8 cellular contexts compared by ENCODE assay signal in the genomic region with DNA sequence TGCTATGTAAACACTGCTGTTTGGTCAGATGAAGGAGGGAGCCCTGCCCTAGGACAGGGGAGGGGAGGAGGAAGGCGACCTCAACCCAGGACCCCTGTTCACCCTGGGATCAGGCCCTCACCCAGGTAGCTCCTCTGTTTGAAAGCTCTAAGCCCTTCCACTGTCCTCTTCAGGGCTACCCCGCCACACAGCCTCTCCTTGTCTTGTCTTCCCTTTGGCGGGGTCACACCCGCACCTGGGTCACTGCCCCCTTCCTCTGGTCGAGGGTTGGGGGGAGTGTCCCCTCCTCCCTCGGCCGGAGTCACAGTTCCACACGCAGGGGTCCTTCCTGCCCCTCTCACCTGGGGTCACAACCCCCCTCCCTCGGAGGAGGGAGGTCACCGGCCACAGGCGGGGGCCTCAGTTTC. TPM values are rescaled to one million over a fixed set of nuclear protein-coding genes. Genes with fewer than 3 reads are reported as not detected.
DNase-seq lines count a peak whose midpoint lies in the region; ATAC-seq and TF ChIP-seq lines count a peak whose summit lies in the region.

No MANE protein-coding gene starts in this region.

- no peaks in the 10 kb centered on the region for H3K27me3 ChIP-seq in WERI-Rb-1 (ENCODE audit: insufficient read depth, low read depth, severe bottlenecking)
- no peaks in the 10 kb centered on the region for H3K27me3 ChIP-seq in cardiac muscle cell

- H3K27ac ChIP-seq in WERI-Rb-1 (peak overlapping the region; percentile 91), cardiac muscle cell (peak overlapping the region; percentile 49), skin epidermis (peak overlapping the region; percentile 31 to 96 (median 89))

- peak overlapping the region; percentile 62 for H3K27ac Mint-ChIP-seq in activated naive CD4-positive, alpha-beta T cell treated with anti-CD3 and anti-CD28 coated beads, Interleukin-2, amount 10 ng/mL, durations not matched to agents 7 days and 5 days

- no peaks in the 10 kb centered on the region for H3K9me3 Mint-ChIP-seq in activated naive CD4-positive, alpha-beta T cell treated with anti-CD3 and anti-CD28 coated beads, Interleukin-2, amount 10 ng/mL, durations not matched to agents 7 days and 5 days

- TF ChIP-seq CTCF in WERI-Rb-1 (IDR thresholded peaks at IDR 0.05; ENCODE audit: low read depth, low read length) (no peak), cardiac muscle cell (IDR thresholded peaks at IDR 0.05; ENCODE audit: low read depth, low read length) (no peak)

- H3K36me3 Mint-ChIP-seq in activated naive CD4-positive, alpha-beta T cell treated with anti-CD3 and anti-CD28 coated beads, Interleukin-2, amount 10 ng/mL, durations not matched to agents 7 days and 5 days: peaks cover 17% of the 10 kb centered on the region

- H3K4me3 ChIP-seq in WERI-Rb-1 (ENCODE audit: low read depth, low read length) (peak overlapping the region; percentile 67), cardiac muscle cell (peak overlapping the region; percentile 65), skin epidermis (peak overlapping the region; percentile 69 to 95 (median 84))

- ATAC-seq in HG03159 (IDR thresholded peaks at IDR 0.05; ENCODE audit: unreplicated experiment): no peak

- H3K36me3 ChIP-seq in WERI-Rb-1: peaks cover 22% of the 10 kb centered on the region
- peaks cover 2% of the 10 kb centered on the region for H3K36me3 ChIP-seq in cardiac muscle cell

- no peaks in the 10 kb centered on the region for H3K4me1 ChIP-seq in cardiac muscle cell (ENCODE audit: low read depth)

- H3K4me3 Mint-ChIP-seq in activated naive CD4-positive, alpha-beta T cell treated with anti-CD3 and anti-CD28 coated beads, Interleukin-2, amount 10 ng/mL, durations not matched to agents 7 days and 5 days: peak overlapping the region; percentile 76

- no peak for DNase-seq in activated naive CD4-positive, alpha-beta T cell treated with anti-CD3 and anti-CD28 coated beads, Interleukin-2, amount 10 ng/mL, durations not matched to agents 7 days and 5 days
- no peak for DNase-seq in activated naive CD4-positive, alpha-beta T cell (lab: John Stamatoyannopoulos, UW)
- no peak for DNase-seq in WERI-Rb-1
- DNase-seq in cardiac muscle cell (ENCODE audit: low read depth in 1 of 2, low spot score in 1 of 2): no peak
- DNase-seq in NCI-H524 (lab: John Stamatoyannopoulos, UW): no peak
- no peak for DNase-seq in NCI-H524 treated with DMSO at 0.1 percent for 48 hours (lab: John Stamatoyannopoulos, UW)

- H3K9me3 ChIP-seq in WERI-Rb-1 (ENCODE audit: severe bottlenecking): no peaks in the 10 kb centered on the region
- no peaks in the 10 kb centered on the region for H3K9me3 ChIP-seq in cardiac muscle cell (ENCODE audit: low read depth)

- peaks cover 31% of the 10 kb centered on the region for H3K4me1 Mint-ChIP-seq in activated naive CD4-positive, alpha-beta T cell treated with anti-CD3 and anti-CD28 coated beads, Interleukin-2, amount 10 ng/mL, durations not matched to agents 7 days and 5 days

- H3K27me3 Mint-ChIP-seq in activated naive CD4-positive, alpha-beta T cell treated with anti-CD3 and anti-CD28 coated beads, Interleukin-2, amount 10 ng/mL, durations not matched to agents 7 days and 5 days: no peaks in the 10 kb centered on the region

- CTCF ChIA-PET in activated naive CD4-positive, alpha-beta T cell treated with anti-CD3 and anti-CD28 coated beads, Interleukin-2, amount 10 ng/mL, durations not matched to agents 7 days and 5 days (lab: Charles Lee): interaction anchor here (1.2 to 2.0 kb wide), 3 partner anchors 12 to 387 kb away, joined by 3 to 8 read pairs (median 4); a partner anchor contains a TSS

RNA-seq across cellular contexts. Expression of a gene that starts 0.5 kb away (rescaled TPM):
- total RNA-seq in cardiac muscle cell: 212 and 246 TPM in 2 replicates
- polyA plus RNA-seq in cardiac muscle cell: 123 and 143 TPM in 2 replicates

RNA-seq across cellular contexts. Expression of a gene that starts 12.0 kb away (rescaled TPM):
- total RNA-seq in cardiac muscle cell: 72.2 and 178 TPM in 2 replicates
- polyA plus RNA-seq in cardiac muscle cell: 98.9 and 162 TPM in 2 replicates

RNA-seq across cellular contexts. Expression of a gene that starts 13.8 kb away (rescaled TPM):
- total RNA-seq in cardiac muscle cell: 16.9 and 22.5 TPM in 2 replicates
- polyA plus RNA-seq in cardiac muscle cell: 18.6 and 23.9 TPM in 2 replicates

RNA-seq across cellular contexts. Expression of a gene that starts 13.9 kb away (rescaled TPM):
- 79.1 and 128 TPM in 2 replicates for total RNA-seq in cardiac muscle cell
- polyA plus RNA-seq in cardiac muscle cell: 210 and 232 TPM in 2 replicates

RNA-seq across cellular contexts. Expression of a gene that starts 21.5 kb away (rescaled TPM):
- not detected in 2 replicates for total RNA-seq in cardiac muscle cell
- polyA plus RNA-seq in cardiac muscle cell: 0.12 TPM in 1 of 2 replicates, not detected in the other
